Comparison of ENCODE assay signal across 15 cellular contexts in genomic region chrX:133543654-133544053, GRCh38.
DNase-seq lines count a peak whose midpoint lies in the region; ATAC-seq, FAIRE-seq and TF ChIP-seq lines count a peak whose summit lies in the region.
"Had no signal": no experiment of that assay in that cellular context is flagged by ENCODE, and none has a peak within 500 bp of the region (broad histone marks: within the 10 kb centered on the region; RNA-seq: fewer than 3 reads in every experiment).

No MANE protein-coding gene starts in this region.

- no peaks in the 10 kb centered on the region for H3K27me3 Mint-ChIP-seq in astrocyte (ENCODE audit: low read depth, unreplicated experiment)
- no peaks in the 10 kb centered on the region for H3K27me3 Mint-ChIP-seq in type B pancreatic cell
- H3K27me3 Mint-ChIP-seq in HFFc6 (ENCODE audit: insufficient read depth), result no peaks in the 10 kb centered on the region

- H3K9me2 ChIP-seq in hepatocyte (replicated peaks; ENCODE audit: insufficient read depth), result no peaks in the 10 kb centered on the region

- FAIRE-seq in astrocyte (lab: Jason Lieb, UNC), result no peak

- DNase-seq in astrocyte (ENCODE audit: low read depth) (no peak), hepatocyte (ENCODE audit: low spot score) (no peak), type B pancreatic cell (ENCODE audit: extremely low spot score, unreplicated experiment) (no peak), NCI-H2029 (lab: John Stamatoyannopoulos, UW) (no peak), HFFc6 (no peak)
- DNase-seq: BE2C; CD8-positive, alpha-beta T cell; H7; NCI-H1048; NCI-H1694 treated with DMSO at 0.1 percent for 48 hours; NCI-H446; NCI-H748 treated with DMSO at 0.1 percent for 48 hours had no signal

- no peaks in the 10 kb centered on the region for H3K9me3 Mint-ChIP-seq in astrocyte (ENCODE audit: unreplicated experiment)
- peaks cover 5% of the 10 kb centered on the region for H3K9me3 Mint-ChIP-seq in type B pancreatic cell
- H3K9me3 Mint-ChIP-seq in HFFc6, result peaks cover 20% of the 10 kb centered on the region
- H3K9me3 Mint-ChIP-seq: CD8-positive, alpha-beta T cell had no signal

- H3K36me3 Mint-ChIP-seq in astrocyte (ENCODE audit: low read depth, unreplicated experiment) (no peaks in the 10 kb centered on the region), type B pancreatic cell (peaks cover 25% of the 10 kb centered on the region), HFFc6 (ENCODE audit: low read depth) (no peaks in the 10 kb centered on the region)
- H3K36me3 Mint-ChIP-seq: CD8-positive, alpha-beta T cell had no signal

- H3K4me3 ChIP-seq in HUES6 (ENCODE audit: low read depth, low read length) (no peak overlapping the region), astrocyte (ENCODE audit: insufficient read depth, low read depth, low read length) (no peak overlapping the region), hepatocyte (no peak overlapping the region)

- WGBS in hepatocyte (ENCODE audit: low lambda C conversion rate, missing lambda C conversion rate), result 77% methylated on average over 2 of the region's 2 CpGs

- H3K27ac ChIP-seq in HUES6 (ENCODE audit: low read depth, low read length) (peak overlapping the region; percentile 53; the same call in 1 of the 2 replicates), astrocyte (ENCODE audit: low read depth, low read length) (peak overlapping the region; percentile 50), hepatocyte (peak overlapping the region; percentile 78)

- H3K4me3 Mint-ChIP-seq in astrocyte (ENCODE audit: unreplicated experiment) (no peak overlapping the region), type B pancreatic cell (no peak overlapping the region), HFFc6 (no peak overlapping the region)
- H3K4me3 Mint-ChIP-seq: CD8-positive, alpha-beta T cell had no signal

- ATAC-seq in HG03045 (IDR thresholded peaks at IDR 0.05; ENCODE audit: unreplicated experiment), result no peak
- ATAC-seq: CD8-positive, alpha-beta T cell; Right ventricle myocardium inferior had no signal

- H3K4me1 ChIP-seq in HUES6 (ENCODE audit: control insufficient read depth, insufficient read depth, low read length), result peaks cover 4% of the 10 kb centered on the region; the same call in 1 of the 2 replicates
- H3K4me1 ChIP-seq in astrocyte (ENCODE audit: insufficient read depth, low read length), result peaks cover 2% of the 10 kb centered on the region
- H3K4me1 ChIP-seq in hepatocyte (ENCODE audit: insufficient read depth), result no peaks in the 10 kb centered on the region
- H3K4me1 ChIP-seq: BE2C had no signal

- H3K36me3 ChIP-seq in HUES6 (ENCODE audit: control insufficient read depth, insufficient read depth, low read length), result 0 out of 2 replicates have a peak, but pooled peaks cover 5% of the 10 kb centered on the region
- no peaks in the 10 kb centered on the region for H3K36me3 ChIP-seq in astrocyte (ENCODE audit: insufficient read depth, low read length)
- H3K36me3 ChIP-seq in hepatocyte (replicated peaks; ENCODE audit: insufficient read depth, low read depth), result no peaks in the 10 kb centered on the region
- H3K36me3 ChIP-seq: BE2C had no signal

- H3K27ac Mint-ChIP-seq in astrocyte (ENCODE audit: unreplicated experiment) (no peak overlapping the region), type B pancreatic cell (peak overlapping the region; percentile 96), HFFc6 (no peak overlapping the region)
- H3K27ac Mint-ChIP-seq: CD8-positive, alpha-beta T cell had no signal

- peaks cover 20% of the 10 kb centered on the region for H3K9me3 ChIP-seq in HUES6 (ENCODE audit: control insufficient read depth, insufficient read depth, low read depth, low read length)
- no peaks in the 10 kb centered on the region for H3K9me3 ChIP-seq in astrocyte (ENCODE audit: insufficient read depth, low read depth, low read length)
- no peaks in the 10 kb centered on the region for H3K9me3 ChIP-seq in hepatocyte (ENCODE audit: low read depth)
- H3K9me3 ChIP-seq: BE2C had no signal

- H2AFZ ChIP-seq in astrocyte (ENCODE audit: low read depth, low read length), result no peak overlapping the region
- H2AFZ ChIP-seq in hepatocyte, result no peak overlapping the region

- TF ChIP-seq CTCF in astrocyte (IDR thresholded peaks at IDR 0.05; ENCODE audit: insufficient read depth, low read depth, low read length) (no peak), hepatocyte (IDR thresholded peaks at IDR 0.05; ENCODE audit: poor library complexity) (no peak), type B pancreatic cell (conservative IDR thresholded peaks at IDR 0.05) (no peak), HFFc6 (IDR thresholded peaks at IDR 0.05) (no peak)

- H3K4me2 ChIP-seq in astrocyte (ENCODE audit: low read length), result no peak overlapping the region
- H3K4me2 ChIP-seq in hepatocyte, result no peak overlapping the region

- H3K79me2 ChIP-seq in astrocyte (ENCODE audit: insufficient read depth, low read length) (no peaks in the 10 kb centered on the region), hepatocyte (no peaks in the 10 kb centered on the region)

- peaks cover 3% of the 10 kb centered on the region for H3K4me1 Mint-ChIP-seq in astrocyte (ENCODE audit: low read depth, unreplicated experiment)
- H3K4me1 Mint-ChIP-seq in type B pancreatic cell (ENCODE audit: unreplicated experiment), result peaks cover 17% of the 10 kb centered on the region
- H3K4me1 Mint-ChIP-seq in HFFc6 (ENCODE audit: low read depth), result no peaks in the 10 kb centered on the region

- no peak overlapping the region for H3K9ac ChIP-seq in HUES6 (ENCODE audit: low read length)
- H3K9ac ChIP-seq in astrocyte (ENCODE audit: low read length), result no peak overlapping the region

- H4K20me1 ChIP-seq in astrocyte (ENCODE audit: insufficient read depth, low read length) (no peaks in the 10 kb centered on the region), hepatocyte (ENCODE audit: insufficient read depth, poor library complexity, severe bottlenecking) (no peaks in the 10 kb centered on the region)

- H3K27me3 ChIP-seq in HUES6 (ENCODE audit: control insufficient read depth, insufficient read depth, low read length) (no peaks in the 10 kb centered on the region), astrocyte (ENCODE audit: insufficient read depth, low read length) (no peaks in the 10 kb centered on the region), hepatocyte (no peaks in the 10 kb centered on the region)
- H3K27me3 ChIP-seq: BE2C had no signal
